In the genomic region with DNA sequence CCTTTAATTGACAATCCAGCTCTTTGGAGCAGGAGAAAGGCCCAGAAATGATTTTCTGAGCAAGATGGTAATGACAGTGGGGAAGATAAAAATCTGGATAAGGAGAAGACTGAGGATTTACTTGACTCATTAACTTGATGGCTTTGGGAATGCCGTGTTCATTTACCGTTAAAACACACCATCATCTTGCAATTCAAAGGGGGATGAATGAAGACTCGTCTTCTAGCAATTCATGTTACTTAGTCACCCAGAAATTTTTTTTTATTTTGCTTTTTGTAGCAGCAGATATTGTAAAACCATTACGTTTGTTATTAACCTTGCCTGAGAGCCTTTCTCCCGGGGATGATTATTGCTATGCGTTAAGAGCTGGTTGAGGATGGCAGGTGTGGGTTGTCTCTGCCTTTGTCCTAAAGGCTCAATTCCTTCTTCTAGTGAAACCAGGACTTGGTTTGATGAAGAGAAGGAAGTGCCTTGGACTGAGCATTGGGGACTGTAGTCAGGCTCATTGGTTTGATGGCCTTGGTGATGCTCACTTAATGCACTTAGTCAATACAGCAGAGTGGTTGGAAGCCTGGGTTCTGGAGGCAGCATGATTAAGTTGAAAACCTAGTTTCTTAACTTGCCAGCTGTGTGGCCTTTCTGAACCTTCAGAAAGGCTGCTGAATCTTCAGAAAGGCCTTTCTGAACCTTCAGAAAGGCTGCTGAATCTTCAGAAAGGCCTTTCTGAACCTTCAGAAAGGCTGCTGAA, we compare ENCODE assay signal across 1 cellular context.
TF ChIP-seq lines count a peak whose summit lies in the region.

No MANE protein-coding gene starts in this region.

TF ChIP-seq in GM12891, 5 proteins besides CTCF, POLR2A, EP300 and RAD21:
- TF ChIP-seq SPI1 (IDR thresholded peaks at IDR 0.05; ENCODE audit: low read depth, low read length) (no peak), POLR2AphosphoS5 (IDR thresholded peaks at IDR 0.05; ENCODE audit: low read depth, low read length) (peak; percentile 37; the same call in 1 of the 2 replicates), PAX5 (IDR thresholded peaks at IDR 0.05; ENCODE audit: insufficient read depth, low read length, severe bottlenecking) (no peak)
TF ChIP-seq in GM12891: peak in this region for 1.
